ENCODE assay signal across 17 cellular contexts in genomic region chr7:132359746-132360145, GRCh38.
"Had no signal": no experiment of that assay in that cellular context is flagged by ENCODE, and none has a peak within 500 bp of the region (broad histone marks: within the 10 kb centered on the region; RNA-seq: fewer than 3 reads in every experiment).

No MANE protein-coding gene starts in this region.

- H3K9me3 ChIP-seq: MG63 had no signal

- H3K36me3 ChIP-seq: MG63 had no signal

- H3K4me3 ChIP-seq: MG63 had no signal

- H3K27me3 ChIP-seq: MG63 had no signal

- DNase-seq: IMR-90; Karpas-422; KG1; MG63; NCI-H1092; NCI-H1105 treated with DMSO at 0.1 percent for 48 hours; NCI-H1930; NCI-H2081; NCI-H2227 treated with DMSO at 0.1 percent for 48 hours; NCI-H524; NCI-H526 treated with DMSO at 0.1 percent for 48 hours; NK-92 treated with Interleukin-12 subunit alpha and Interleukin-12 subunit beta, amount 100 ng/mL, for 24 hours; PC-3; SHP77; T-helper 1 cell; T-helper 17 cell had no signal

- H3K27ac ChIP-seq: RWPE1 had no signal
